In genomic region chrX:49701323-49701722, GRCh38 we compare ENCODE assay signal across 2 cellular contexts.
A peak's percentile ranks its signal among the peaks of the same experiment; 100 is the strongest.
TF ChIP-seq lines count a peak whose summit lies in the region.

No MANE protein-coding gene starts in this region.

TF ChIP-seq in HEK293, 187 proteins besides CTCF, POLR2A, EP300 and RAD21 (continued from another document and continues in another):
- TF ChIP-seq ATF2 (tag by site-specific recombination; IDR thresholded peaks at IDR 0.05; ENCODE audit: low read depth) (peak; percentile 93), ZSCAN5A (tag by site-specific recombination; IDR thresholded peaks at IDR 0.05) (no peak), ZNF311 (tag by site-specific recombination; IDR thresholded peaks at IDR 0.05; ENCODE audit: borderline replicate concordance) (no peak), SP7 (tag by site-specific recombination; IDR thresholded peaks at IDR 0.05) (no peak), ZBTB21 (tag by site-specific recombination; IDR thresholded peaks at IDR 0.05) (peak; percentile 82), EGR2 (tag by site-specific recombination; IDR thresholded peaks at IDR 0.05; ENCODE audit: low read depth) (no peak), ZNF645 (tag by site-specific recombination; IDR thresholded peaks at IDR 0.05) (no peak), ZNF121 (tag by site-specific recombination; IDR thresholded peaks at IDR 0.05) (no peak), ZNF280D (tag by site-specific recombination; IDR thresholded peaks at IDR 0.05) (no peak), ZNF292 (tag by site-specific recombination; IDR thresholded peaks at IDR 0.05; ENCODE audit: borderline replicate concordance, low read depth) (no peak), ZNF391 (tag by site-specific recombination; IDR thresholded peaks at IDR 0.05; ENCODE audit: borderline replicate concordance, low read depth) (no peak), ZNF404 (tag by site-specific recombination; IDR thresholded peaks at IDR 0.05) (no peak), GLI4 (tag by site-specific recombination; IDR thresholded peaks at IDR 0.05) (no peak), ZNF629 (tag by site-specific recombination; IDR thresholded peaks at IDR 0.05) (peak; percentile 87), REST (tag by site-specific recombination; IDR thresholded peaks at IDR 0.05) (no peak), ZNF785 (tag by site-specific recombination; IDR thresholded peaks at IDR 0.05) (no peak)

TF ChIP-seq in K562, 482 proteins besides CTCF, POLR2A, EP300 and RAD21:
- peak; percentile 21; the same call in 1 of the 2 replicates for TF ChIP-seq ATF3 (IDR thresholded peaks at IDR 0.05)
- no peak for TF ChIP-seq ATF3 (CRISPR knock-in tag; conservative IDR thresholded peaks at IDR 0.05)
- no peak for TF ChIP-seq RBBP5 (IDR thresholded peaks at IDR 0.05; ENCODE audit: borderline replicate concordance, insufficient read depth, low read length, poor library complexity, severe bottlenecking)
- TF ChIP-seq ZNF740 (CRISPR knock-in tag; IDR thresholded peaks at IDR 0.05): no peak
- TF ChIP-seq ZNF740 (tag; IDR thresholded peaks at IDR 0.05): no peak
- TF ChIP-seq PHF8 (IDR thresholded peaks at IDR 0.05; ENCODE audit: borderline replicate concordance, low read length): no peak
- TF ChIP-seq MLX (CRISPR knock-in tag; conservative IDR thresholded peaks at IDR 0.05): no peak
- no peak for TF ChIP-seq DACH1 (IDR thresholded peaks at IDR 0.05; ENCODE audit: partially characterized antibody)
- no peak for TF ChIP-seq SMAD4 (CRISPR knock-in tag; conservative IDR thresholded peaks at IDR 0.05)
- TF ChIP-seq CREM (IDR thresholded peaks at IDR 0.05; ENCODE audit: low read depth): peak; percentile 39; the same call in 1 of the 2 replicates
- TF ChIP-seq ARID3B (CRISPR knock-in tag; IDR thresholded peaks at IDR 0.05; ENCODE audit: borderline replicate concordance): no peak
- peak; percentile 44; the same call in 1 of the 2 replicates for TF ChIP-seq CEBPB (tag; IDR thresholded peaks at IDR 0.05)
- no peak for TF ChIP-seq ATF1 (CRISPR knock-in tag; IDR thresholded peaks at IDR 0.05)
- peak; percentile 74 for TF ChIP-seq ATF1 (tag; IDR thresholded peaks at IDR 0.05)
- TF ChIP-seq CREB1 (IDR thresholded peaks at IDR 0.05): peak; percentile 22; the same call in 1 of the 2 replicates
- TF ChIP-seq CREB1 (CRISPR knock-in tag; IDR thresholded peaks at IDR 0.05): no peak; the same call in 1 of the 2 replicates
- TF ChIP-seq U2AF1 (optimal IDR thresholded peaks at IDR 0.05; ENCODE audit: low read depth, low read length): no peak
- TF ChIP-seq SMAD3 (CRISPR knock-in tag; conservative IDR thresholded peaks at IDR 0.05): no peak
- no peak for TF ChIP-seq ZNF639 (CRISPR knock-in tag; conservative IDR thresholded peaks at IDR 0.05 in 1 of 2, IDR thresholded peaks at IDR 0.05 in 1 of 2)
- no peak for TF ChIP-seq ZC3H4 (CRISPR knock-in tag; IDR thresholded peaks at IDR 0.05; ENCODE audit: borderline replicate concordance)
- no peak for TF ChIP-seq THRA (IDR thresholded peaks at IDR 0.05)
- TF ChIP-seq ZNF24 (IDR thresholded peaks at IDR 0.05): no peak
